10 cellular contexts compared by ENCODE assay signal in genomic region chr7:5139998-5140397, GRCh38. TPM values are rescaled to one million over a fixed set of nuclear protein-coding genes. Genes with fewer than 3 reads are reported as not detected.
A peak's percentile ranks its signal among the peaks of the same experiment; 100 is the strongest.
DNase-seq lines count a peak whose midpoint lies in the region; ATAC-seq, FAIRE-seq and TF ChIP-seq lines count a peak whose summit lies in the region.
"Had no signal": no experiment of that assay in that cellular context is flagged by ENCODE, and none has a peak within 500 bp of the region (broad histone marks: within the 10 kb centered on the region; RNA-seq: fewer than 3 reads in every experiment).

No MANE protein-coding gene starts in this region.

- in situ Hi-C loops in GM12878 (cut with MboI): no loop called here

- SMC1A ChIA-PET in GM12878 (lab: Charles Lee; ENCODE audit: uncharacterized antibody, unreplicated experiment): interaction anchor here (0.7 to 3.9 kb wide), 7 partner anchors 28 to 145 kb away, joined by 3 to 19 read pairs (median 3); no protein-coding TSS in a partner anchor

- no peaks in the 10 kb centered on the region for H4K20me1 ChIP-seq in GM12878 (ENCODE audit: control insufficient read depth, insufficient read depth)

- no peaks in the 10 kb centered on the region for H3K79me2 ChIP-seq in GM12878 (ENCODE audit: control insufficient read depth, insufficient read depth, low read length)

- RAD21 ChIA-PET in GM12878 (lab: Charles Lee; ENCODE audit: unreplicated experiment): interaction anchor here (1.0 to 2.7 kb wide), 6 partner anchors 31 to 145 kb away, joined by 3 to 8 read pairs (median 6); no protein-coding TSS in a partner anchor

- no peak for FAIRE-seq in GM12878 (lab: Jason Lieb, UNC)
- FAIRE-seq: TTC549 had no signal

- DNase-seq in NCI-H82 (lab: John Stamatoyannopoulos, UW) (peak; percentile 48), NCI-H82 treated with DMSO at 0.1 percent for 48 hours (lab: John Stamatoyannopoulos, UW; ENCODE audit: unreplicated experiment) (no peak), NAMALWA (ENCODE audit: low spot score) (peak; percentile 71), GM12878 (ENCODE audit: low read depth, low spot score) (peak; percentile 8), midbrain (lab: John Stamatoyannopoulos, UW) (peak; percentile 24), GOT3 (lab: John Stamatoyannopoulos, UW) (no peak), vagina (ENCODE audit: extremely low spot score in 2 of 2) (no peak)

- H3K4me1 ChIP-seq in GM12878 (ENCODE audit: control insufficient read depth, insufficient read depth, low read length) (0 out of 2 replicates have a peak, but pooled peaks cover 3% of the 10 kb centered on the region), vagina (no peaks in the 10 kb centered on the region)

- H3K9me3 ChIP-seq in GM12878 (replicated peaks; ENCODE audit: control insufficient read depth, insufficient read depth, low read length) (no peaks in the 10 kb centered on the region), vagina (no peaks in the 10 kb centered on the region)
- H3K9me3 ChIP-seq: thoracic aorta had no signal

- POLR2A ChIA-PET in GM12878 (lab: Charles Lee): no interaction called here

- ATAC-seq in GM12878: no peak
- ATAC-seq in HG02840 (IDR thresholded peaks at IDR 0.05; ENCODE audit: low FRiP score, unreplicated experiment): no peak

- intact Hi-C loops in GM12878 (cut with micrococcal nuclease; ENCODE audit: unreplicated experiment) (loop anchor here (1.0 to 5.0 kb wide), 3 partner anchors 34 to 692 kb away; no protein-coding TSS in a partner anchor), vagina (cut with DNase I) (no loop called here)

- BruUV-seq in GM12878 (replicated peaks; lab: Mats Ljungman, UMichigan): no TSS peak

- no peak overlapping the region for H3K4me3 ChIP-seq in GM12878
- H3K4me3 ChIP-seq in vagina: no peak overlapping the region
- H3K4me3 ChIP-seq: thoracic aorta had no signal

- 37% methylated on average over 7 of the region's 7 CpGs for WGBS in GM12878 (ENCODE audit: insufficient coverage, insufficient replicate concordance, low lambda C conversion rate, missing lambda C conversion rate)

- TF ChIP-seq EP300 in GM12878 (IDR thresholded peaks at IDR 0.05; ENCODE audit: borderline replicate concordance in 1 of 2, control insufficient read depth in 1 of 2, low read depth in 2 of 2, low read length in 2 of 2): no peak

- H3K4me2 ChIP-seq in GM12878 (ENCODE audit: control insufficient read depth, insufficient read depth): no peak overlapping the region

- H3K36me3 ChIP-seq in GM12878 (ENCODE audit: control insufficient read depth in 2 of 2, insufficient read depth in 2 of 2, low read length in 1 of 2) (no peaks in the 10 kb centered on the region), vagina (no peaks in the 10 kb centered on the region)
- H3K36me3 ChIP-seq: thoracic aorta had no signal

- TF ChIP-seq CTCF in GM12878 (IDR thresholded peaks at IDR 0.05 in 2 of 3, conservative IDR thresholded peaks at IDR 0.05 in 1 of 3; ENCODE audit: control insufficient read depth in 2 of 3, extremely low read depth in 1 of 3, insufficient read depth in 1 of 3, low read depth in 3 of 3, low read length in 3 of 3): peak; percentile 48 to 56 (median 50); a peak in 5 of 6 replicates
- TF ChIP-seq CTCF in vagina (IDR thresholded peaks at IDR 0.05): no peak

- H2AFZ ChIP-seq in GM12878 (ENCODE audit: control insufficient read depth, low read depth, low read length): no peak overlapping the region

- TF ChIP-seq RAD21 in GM12878 (IDR thresholded peaks at IDR 0.05; ENCODE audit: insufficient read depth, low read depth, low read length): peak; percentile 66

- TF ChIP-seq POLR2A in GM12878 (IDR thresholded peaks at IDR 0.05; ENCODE audit: low read depth, low read length): no peak
- no peak for TF ChIP-seq POLR2A in vagina (IDR thresholded peaks at IDR 0.05)

- H3K27me3 ChIP-seq in GM12878 (replicated peaks in 1 of 2; ENCODE audit: control insufficient read depth in 2 of 2, insufficient read depth in 2 of 2, low read length in 1 of 2) (no peaks in the 10 kb centered on the region), vagina (no peaks in the 10 kb centered on the region)

- no peak overlapping the region for H3K27ac ChIP-seq in GM12878 (ENCODE audit: control insufficient read depth, insufficient read depth)
- no peak overlapping the region for H3K27ac ChIP-seq in vagina
- H3K27ac ChIP-seq: thoracic aorta had no signal

- CTCF ChIA-PET in GM12878 (lab: Yijun Ruan, JAX): interaction anchor here (0.8 to 4.9 kb wide), 19 partner anchors 10 to 311 kb away, joined by 3 to 49 read pairs (median 4); no protein-coding TSS in a partner anchor

- H3K9ac ChIP-seq in GM12878 (ENCODE audit: control insufficient read depth, insufficient read depth, low read length): no peak overlapping the region

TF ChIP-seq in GM12878, 131 proteins besides CTCF, POLR2A, EP300 and RAD21 (continues in another document):
- no peak for TF ChIP-seq CEBPZ (IDR thresholded peaks at IDR 0.05; ENCODE audit: low read depth, low read length)
- no peak for TF ChIP-seq ZZZ3 (IDR thresholded peaks at IDR 0.05; ENCODE audit: control insufficient read depth, insufficient read length, low read depth)
- no peak for TF ChIP-seq ZSCAN29 (IDR thresholded peaks at IDR 0.05)
- no peak for TF ChIP-seq BACH1 (IDR thresholded peaks at IDR 0.05; ENCODE audit: borderline replicate concordance)
- TF ChIP-seq RUNX3 (IDR thresholded peaks at IDR 0.05; ENCODE audit: low read length): peak; percentile 6; the same call in 1 of the 2 replicates
- no peak for TF ChIP-seq HDAC6 (IDR thresholded peaks at IDR 0.05; ENCODE audit: unreplicated experiment)
- no peak for TF ChIP-seq ASH2L (IDR thresholded peaks at IDR 0.05; ENCODE audit: borderline replicate concordance, low read depth)
- TF ChIP-seq MAX (IDR thresholded peaks at IDR 0.05; ENCODE audit: low read depth, low read length): no peak
- no peak for TF ChIP-seq SREBF1 (IDR thresholded peaks at IDR 0.05; ENCODE audit: low read length)
- no peak for TF ChIP-seq CREM (IDR thresholded peaks at IDR 0.05; ENCODE audit: low read depth)
- peak; percentile 99 for TF ChIP-seq ZBTB33 (IDR thresholded peaks at IDR 0.05)

RNA-seq across cellular contexts. Expression of gene WIPI2, which starts 50.0 kb away (rescaled TPM):
- total RNA-seq in GM12878 (2013; cell fraction: nucleolus; rRNA removed): 80.9 and 85.9 TPM in 2 replicates
- total RNA-seq in GM12878 (2014; rRNA removed) (33.9 and 41.4 TPM in 2 replicates), GM12878 (2014; rRNA removed; fragmentation: Illumina TruSeq; extraction: Trizol) (28.7 and 28.9 TPM in 2 replicates), GM12878 (2021) (50.3 and 55.1 TPM in 2 replicates), vagina (45.7 TPM)
- polyA plus RNA-seq in GM12878 (2011; ENCODE audit: low read depth): 31.4 TPM
- polyA plus RNA-seq in GM12878 (2011; rRNA removed) (74.1 and 103 TPM in 2 replicates), GM12878 (2014; fragmentation: Illumina TruSeq; extraction: Trizol) (36.9 and 43.2 TPM in 2 replicates), GM12878 (2014; fragmentation: Nextera tagmentation; extraction: Ambion mirVana) (10 to 100 TPM in 1 of 2 experiments, 1 to 10 TPM in 1; 6.9 to 12.2 TPM), GM12878 (2014; rRNA removed) (56.6 and 59.0 TPM in 2 replicates), GM12878 (2016; fragmentation: Nextera tagmentation; extraction: Ambion mirVana) (10 to 100 TPM; 42.5 to 45.7 TPM)
- polyA plus RNA-seq in GM12878 (2011; cell fraction: cytosol; rRNA removed): 80.3 and 99.3 TPM in 2 replicates
- 81.3 and 88.3 TPM in 2 replicates for polyA plus RNA-seq in GM12878 (2011; cell fraction: nucleus; rRNA removed)
- polyA plus RNA-seq in GM12878 (2012): 49.5 and 55.6 TPM in 2 replicates
- polyA minus RNA-seq in GM12878 (2011; rRNA and poly(A)+ RNA removed): 91.8 and 112 TPM in 2 replicates
- 22.9 and 33.4 TPM in 2 replicates for polyA minus RNA-seq in GM12878 (2011; cell fraction: cytosol; rRNA and poly(A)+ RNA removed)
- 24.1 and 25.4 TPM in 2 replicates for polyA minus RNA-seq in GM12878 (2011; cell fraction: nucleus; rRNA and poly(A)+ RNA removed)

Comparison
In these comparisons a context has a peak if more than half of its experiments do, and no peak if none do; other contexts are left out.
1. DNase-seq: peak in NCI-H82 (single experiment), NAMALWA (single experiment), GM12878 (single experiment) and midbrain (single experiment); none in NCI-H82 treated with DMSO at 0.1 percent for 48 hours (single experiment), GOT3 (single experiment) and vagina (0 of 2).
2. CTCF ChIP-seq: peak in GM12878 (3 of 3); none in vagina (0 of 3).